ENCODE assay signal across 8 cellular contexts in genomic region chr3:50298836-50299637, GRCh38.
DNase-seq lines count a peak whose midpoint lies in the region; ATAC-seq lines count a peak whose summit lies in the region.

A gene with protein sequence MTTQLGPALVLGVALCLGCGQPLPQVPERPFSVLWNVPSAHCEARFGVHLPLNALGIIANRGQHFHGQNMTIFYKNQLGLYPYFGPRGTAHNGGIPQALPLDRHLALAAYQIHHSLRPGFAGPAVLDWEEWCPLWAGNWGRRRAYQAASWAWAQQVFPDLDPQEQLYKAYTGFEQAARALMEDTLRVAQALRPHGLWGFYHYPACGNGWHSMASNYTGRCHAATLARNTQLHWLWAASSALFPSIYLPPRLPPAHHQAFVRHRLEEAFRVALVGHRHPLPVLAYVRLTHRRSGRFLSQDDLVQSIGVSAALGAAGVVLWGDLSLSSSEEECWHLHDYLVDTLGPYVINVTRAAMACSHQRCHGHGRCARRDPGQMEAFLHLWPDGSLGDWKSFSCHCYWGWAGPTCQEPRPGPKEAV (minus strand): TSS chr3:50299405. CDS start chr3:50295602, 3,803 bp downstream.
A gene with protein sequence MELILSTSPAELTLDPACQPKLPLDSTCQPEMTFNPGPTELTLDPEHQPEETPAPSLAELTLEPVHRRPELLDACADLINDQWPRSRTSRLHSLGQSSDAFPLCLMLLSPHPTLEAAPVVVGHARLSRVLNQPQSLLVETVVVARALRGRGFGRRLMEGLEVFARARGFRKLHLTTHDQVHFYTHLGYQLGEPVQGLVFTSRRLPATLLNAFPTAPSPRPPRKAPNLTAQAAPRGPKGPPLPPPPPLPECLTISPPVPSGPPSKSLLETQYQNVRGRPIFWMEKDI (minus strand): TSS chr3:50299405. CDS start chr3:50297463, 1,942 bp downstream.

- peak within 1 kb of the TSS; percentile 87 to 91 for H3K4me3 ChIP-seq in mucosa of rectum (ENCODE audit: low read length in 2 of 2)

- peaks cover 28 to 34% of the 10 kb centered on the region in 2 donors for H3K4me1 ChIP-seq in mucosa of rectum (ENCODE audit: control insufficient read depth in 2 of 2, insufficient read depth in 2 of 2, low read length in 2 of 2)

- peak; percentile 75 for ATAC-seq in GM21526 (IDR thresholded peaks at IDR 0.05; ENCODE audit: low FRiP score, unreplicated experiment)

- DNase-seq in DMS114 treated with DMSO at 0.1 percent for 48 hours (lab: John Stamatoyannopoulos, UW; ENCODE audit: unreplicated experiment), result peak; percentile 93
- DNase-seq in HuH-7.5 (ENCODE audit: low spot score), result peak; percentile 98
- peak; percentile 98 for DNase-seq in OCI-M1 (lab: John Stamatoyannopoulos, UW)
- peak; percentile 99 for DNase-seq in activated T-cell treated with anti-CD3 and anti-CD28 coated beads for 4 hours
- peak; percentile 98 for DNase-seq in epithelial cell of prostate (ENCODE audit: low read depth, low spot score)
- peak; percentile 100 for DNase-seq in stimulated activated CD8-positive, alpha-beta memory T cell treated with anti-CD3 and anti-CD28 coated beads, Interleukin-4, amount 100 ng/mL, for 48 hours

- no peaks in the 10 kb centered on the region for H3K36me3 ChIP-seq in mucosa of rectum (ENCODE audit: control insufficient read depth in 2 of 2, insufficient read depth in 2 of 2, low read length in 2 of 2)

- no peaks in the 10 kb centered on the region for H3K27me3 ChIP-seq in mucosa of rectum (ENCODE audit: control insufficient read depth in 2 of 2, insufficient read depth in 2 of 2, low read length in 2 of 2)

- H3K9me3 ChIP-seq in mucosa of rectum (ENCODE audit: control insufficient read depth in 2 of 2, low read length in 2 of 2), result no peaks in the 10 kb centered on the region

- H3K9ac ChIP-seq in mucosa of rectum (ENCODE audit: low read depth in 1 of 2, low read length in 2 of 2), result peak within 1 kb of the TSS; percentile 90 to 99

- peak within 1 kb of the TSS; percentile 91 for H3K27ac ChIP-seq in epithelial cell of prostate
- peak within 1 kb of the TSS; percentile 96 to 97 for H3K27ac ChIP-seq in mucosa of rectum (ENCODE audit: low read depth in 2 of 2, low read length in 2 of 2)

Comparison
In these comparisons a context has a peak if more than half of its experiments do, and no peak if none do; other contexts are left out.
1. Peak in every context shown above with its lines: DNase-seq, ATAC-seq, H3K4me3 ChIP-seq and H3K27ac ChIP-seq.